22 cellular contexts compared by ENCODE assay signal in the genomic region with DNA sequence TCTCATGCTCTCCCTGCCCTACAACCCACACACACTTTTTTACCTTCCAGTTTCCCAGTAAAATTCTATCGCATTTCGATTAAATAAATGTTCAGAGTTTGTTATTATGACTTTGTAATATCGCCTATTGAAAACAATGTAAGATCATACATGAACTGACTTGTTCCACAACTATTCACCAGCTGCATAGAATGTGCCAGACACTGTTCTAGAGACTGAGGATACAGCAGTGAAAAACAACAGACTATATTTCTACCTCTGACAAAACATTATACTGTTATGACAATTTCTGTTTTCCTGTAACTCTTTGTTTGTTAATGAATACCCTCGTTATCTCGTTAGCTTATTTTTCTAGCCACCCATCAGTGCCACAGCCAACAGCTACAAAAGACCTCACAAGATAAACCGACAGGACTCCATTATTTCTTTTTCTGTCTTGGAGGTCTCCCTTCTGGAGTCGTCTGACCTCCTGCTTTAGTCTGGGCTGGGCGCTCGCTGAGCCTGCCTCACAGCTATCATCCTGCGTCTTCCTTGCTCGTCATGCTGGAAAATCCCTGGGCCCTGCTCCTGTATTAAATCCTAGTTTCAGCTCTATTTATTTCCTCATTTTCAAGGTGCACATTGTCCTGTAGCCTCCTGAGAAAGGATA.
A peak's percentile ranks its signal among the peaks of the same experiment; 100 is the strongest.
DNase-seq lines count a peak whose midpoint lies in the region; ATAC-seq and TF ChIP-seq lines count a peak whose summit lies in the region.
"Had no signal": no experiment of that assay in that cellular context is flagged by ENCODE, and none has a peak within 500 bp of the region (broad histone marks: within the 10 kb centered on the region; RNA-seq: fewer than 3 reads in every experiment).

No MANE protein-coding gene starts in this region.

- no peak overlapping the region for H2AK5ac ChIP-seq in neuronal stem cell (ENCODE audit: low read depth, low read length)

- H2BK15ac ChIP-seq in neuronal stem cell (ENCODE audit: low read length) = no peak overlapping the region

- H3K18ac ChIP-seq in neuronal stem cell (ENCODE audit: low read length) = no peak overlapping the region

- H3K9me3 Mint-ChIP-seq in GM23338 = no peaks in the 10 kb centered on the region
- no peaks in the 10 kb centered on the region for H3K9me3 Mint-ChIP-seq in stimulated activated memory B cell treated with anti-CD40 and anti-IgM and Interleukin-4, amounts not matched to agents 10 μg/mL and 1 μg/mL and 100 μg/mL, for 72 hours

- no peaks in the 10 kb centered on the region for H3K9me3 ChIP-seq in hepatocyte (ENCODE audit: low read depth)
- no peaks in the 10 kb centered on the region for H3K9me3 ChIP-seq in neuronal stem cell (replicated peaks in 1 of 2; ENCODE audit: control insufficient read depth in 2 of 2, insufficient read depth in 1 of 2, low read depth in 1 of 2, low read length in 2 of 2)
- H3K9me3 ChIP-seq: BLaER1 had no signal

- no peaks in the 10 kb centered on the region for H3K36me3 Mint-ChIP-seq in GM23338 (ENCODE audit: low read depth)
- H3K36me3 Mint-ChIP-seq in stimulated activated memory B cell treated with anti-CD40 and anti-IgM and Interleukin-4, amounts not matched to agents 10 μg/mL and 1 μg/mL and 100 μg/mL, for 72 hours = no peaks in the 10 kb centered on the region
- H3K36me3 Mint-ChIP-seq: CD4-positive, alpha-beta memory T cell had no signal

- ATAC-seq in GM23338 = peak; percentile 40; the same call in 2 of the 3 replicates
- ATAC-seq in HG03432 (IDR thresholded peaks at IDR 0.05; ENCODE audit: unreplicated experiment) = no peak
- no peak for ATAC-seq in stimulated activated memory B cell treated with anti-CD40 and anti-IgM and Interleukin-4, amounts not matched to agents 10 μg/mL and 1 μg/mL and 100 μg/mL, for 72 hours
- ATAC-seq: GM12878, HCT116 had no signal

- DNase-seq in GM23338 (ENCODE audit: low spot score) = no peak
- peak; percentile 15 for DNase-seq in astrocyte of the spinal cord (ENCODE audit: low read depth, low spot score)
- DNase-seq in hepatocyte (ENCODE audit: low spot score) = no peak
- DNase-seq in neuronal stem cell (ENCODE audit: low spot score) = no peak
- no peak for DNase-seq in T-helper 1 cell
- no peak for DNase-seq in NCI-H345 (lab: John Stamatoyannopoulos, UW)
- DNase-seq: CD4-positive, alpha-beta memory T cell; DMS153; GM23248; Kasumi-1; MM.1S; NCI-H1092 treated with DMSO at 0.1 percent for 48 hours; NCI-H146; NCI-H2081 treated with DMSO at 0.1 percent for 48 hours; NCI-H774; OCI-M1; SIG-M5 had no signal

- H3K9ac ChIP-seq in neuronal stem cell (ENCODE audit: low read depth, low read length, poor library complexity) = no peak overlapping the region
- H3K9ac ChIP-seq: BLaER1, GM23248 had no signal

- H3K27ac ChIP-seq in GM23338 (ENCODE audit: low read depth) (no peak overlapping the region), hepatocyte (peak overlapping the region; percentile 28), neuronal stem cell (replicated peaks; ENCODE audit: low read length) (no peak overlapping the region)
- H3K27ac ChIP-seq: BLaER1, GM23248 had no signal

- H3K4me3 Mint-ChIP-seq in GM23338 = no peak overlapping the region
- no peak overlapping the region for H3K4me3 Mint-ChIP-seq in stimulated activated memory B cell treated with anti-CD40 and anti-IgM and Interleukin-4, amounts not matched to agents 10 μg/mL and 1 μg/mL and 100 μg/mL, for 72 hours
- H3K4me3 Mint-ChIP-seq: CD4-positive, alpha-beta memory T cell had no signal

- H3K4me3 ChIP-seq in GM23338 (no peak overlapping the region), astrocyte of the spinal cord (ENCODE audit: low read depth, low read length) (no peak overlapping the region), hepatocyte (no peak overlapping the region), neuronal stem cell (ENCODE audit: low read length in 2 of 2) (no peak overlapping the region)
- H3K4me3 ChIP-seq: BLaER1, GM12878, GM23248 had no signal

- H3K9me2 ChIP-seq in GM23338 (ENCODE audit: insufficient read depth) (no peaks in the 10 kb centered on the region), hepatocyte (replicated peaks; ENCODE audit: insufficient read depth) (no peaks in the 10 kb centered on the region)

- peaks cover 6% of the 10 kb centered on the region; the same call in 2 of the 3 replicates for H3K4me1 Mint-ChIP-seq in GM23338
- no peaks in the 10 kb centered on the region for H3K4me1 Mint-ChIP-seq in stimulated activated memory B cell treated with anti-CD40 and anti-IgM and Interleukin-4, amounts not matched to agents 10 μg/mL and 1 μg/mL and 100 μg/mL, for 72 hours
- H3K4me1 Mint-ChIP-seq: CD4-positive, alpha-beta memory T cell had no signal

- H2AFZ ChIP-seq in GM23338 (no peak overlapping the region), hepatocyte (no peak overlapping the region), neuronal stem cell (ENCODE audit: low read length) (peak overlapping the region; percentile 14)
- H2AFZ ChIP-seq: GM23248 had no signal

- H3K27me3 Mint-ChIP-seq in GM23338 (ENCODE audit: insufficient read depth, low read depth, poor library complexity) = no peaks in the 10 kb centered on the region
- H3K27me3 Mint-ChIP-seq in stimulated activated memory B cell treated with anti-CD40 and anti-IgM and Interleukin-4, amounts not matched to agents 10 μg/mL and 1 μg/mL and 100 μg/mL, for 72 hours = no peaks in the 10 kb centered on the region
- H3K27me3 Mint-ChIP-seq: CD4-positive, alpha-beta memory T cell had no signal

- no peak overlapping the region for H2BK5ac ChIP-seq in neuronal stem cell (ENCODE audit: low read length)

- no peak overlapping the region for H4K8ac ChIP-seq in neuronal stem cell (ENCODE audit: low read depth, low read length)

- no peak overlapping the region for H3K4me2 ChIP-seq in GM23338
- H3K4me2 ChIP-seq in hepatocyte = no peak overlapping the region
- no peak overlapping the region for H3K4me2 ChIP-seq in neuronal stem cell (ENCODE audit: insufficient read depth, low read length, poor library complexity, severe bottlenecking)
- H3K4me2 ChIP-seq: BLaER1 had no signal

- no peak overlapping the region for H2BK12ac ChIP-seq in neuronal stem cell (ENCODE audit: low read length)

- no peak overlapping the region for H3K14ac ChIP-seq in neuronal stem cell (ENCODE audit: low read length)

- H4K91ac ChIP-seq in neuronal stem cell (ENCODE audit: low read depth, low read length, poor library complexity) = no peak overlapping the region

- no peaks in the 10 kb centered on the region for H3F3A ChIP-seq in GM23338 (replicated peaks; ENCODE audit: low read depth)

- H3K4ac ChIP-seq in neuronal stem cell (ENCODE audit: low read length) = no peak overlapping the region

- no peaks in the 10 kb centered on the region; the same call in 1 of the 2 replicates for H3K36me3 ChIP-seq in GM23338 (ENCODE audit: insufficient read depth)
- H3K36me3 ChIP-seq in hepatocyte (replicated peaks; ENCODE audit: insufficient read depth, low read depth) = no peaks in the 10 kb centered on the region
- no peaks in the 10 kb centered on the region for H3K36me3 ChIP-seq in neuronal stem cell (replicated peaks in 1 of 2; ENCODE audit: control insufficient read depth in 2 of 2, insufficient read depth in 2 of 2, low read length in 2 of 2)
- H3K36me3 ChIP-seq: BLaER1 had no signal

- in situ Hi-C loops in astrocyte of the spinal cord (cut with HindIII; ENCODE audit: low sequenced_read_pairs) = no loop called here

- TF ChIP-seq CTCF in GM23338 (conservative IDR thresholded peaks at IDR 0.05; ENCODE audit: low read depth in 2 of 2) (no peak), astrocyte of the spinal cord (IDR thresholded peaks at IDR 0.05; ENCODE audit: low read depth, low read length) (no peak), hepatocyte (IDR thresholded peaks at IDR 0.05; ENCODE audit: poor library complexity) (no peak)

- H2BK120ac ChIP-seq in neuronal stem cell (ENCODE audit: low read depth, low read length) = no peak overlapping the region

- H3K27me3 ChIP-seq in GM23338 (ENCODE audit: insufficient read depth) = no peaks in the 10 kb centered on the region
- no peaks in the 10 kb centered on the region for H3K27me3 ChIP-seq in hepatocyte
- no peaks in the 10 kb centered on the region for H3K27me3 ChIP-seq in neuronal stem cell (ENCODE audit: control insufficient read depth in 3 of 3, insufficient read depth in 3 of 3, low read depth in 1 of 3, low read length in 3 of 3)
- H3K27me3 ChIP-seq: BLaER1 had no signal

- no peaks in the 10 kb centered on the region for H4K20me1 ChIP-seq in GM23338 (replicated peaks; ENCODE audit: insufficient read depth)
- H4K20me1 ChIP-seq in hepatocyte (ENCODE audit: insufficient read depth, poor library complexity, severe bottlenecking) = no peaks in the 10 kb centered on the region
- H4K20me1 ChIP-seq: BLaER1 had no signal

- no peaks in the 10 kb centered on the region for H3K79me1 ChIP-seq in neuronal stem cell (ENCODE audit: low read depth, low read length)

- H3K27ac Mint-ChIP-seq in GM23338 = no peak overlapping the region
- no peak overlapping the region for H3K27ac Mint-ChIP-seq in stimulated activated memory B cell treated with anti-CD40 and anti-IgM and Interleukin-4, amounts not matched to agents 10 μg/mL and 1 μg/mL and 100 μg/mL, for 72 hours
- H3K27ac Mint-ChIP-seq: CD4-positive, alpha-beta memory T cell had no signal

- 75% methylated on average over 11 of the region's 11 CpGs for WGBS in hepatocyte (ENCODE audit: low lambda C conversion rate, missing lambda C conversion rate)
- WGBS in neuronal stem cell (ENCODE audit: extremely low coverage in 2 of 2, insufficient read length in 2 of 2, insufficient replicate concordance in 1 of 2), 2 donors = no CpG with 5 or more reads among the region's 11 CpGs

- H3K79me2 ChIP-seq in GM23338 (replicated peaks; ENCODE audit: insufficient read depth) (no peaks in the 10 kb centered on the region), hepatocyte (no peaks in the 10 kb centered on the region)

- H3K4me1 ChIP-seq in GM23338 (ENCODE audit: insufficient read depth) = no peaks in the 10 kb centered on the region
- H3K4me1 ChIP-seq in hepatocyte (ENCODE audit: insufficient read depth) = no peaks in the 10 kb centered on the region
- peaks cover 0 to 4% of the 10 kb centered on the region in 2 donors for H3K4me1 ChIP-seq in neuronal stem cell (ENCODE audit: control insufficient read depth in 2 of 2, insufficient read depth in 1 of 2, low read depth in 1 of 2, low read length in 2 of 2)
- H3K4me1 ChIP-seq: BLaER1 had no signal

- H3K23ac ChIP-seq in neuronal stem cell (ENCODE audit: low read depth, low read length, poor library complexity) = no peak overlapping the region

TF ChIP-seq in GM23338, 12 proteins besides CTCF, POLR2A, EP300 and RAD21 (continues in another document):
- TF ChIP-seq CREB1 (CRISPR knock-in tag; IDR thresholded peaks at IDR 0.05; ENCODE audit: low read depth) (no peak), ETS1 (IDR thresholded peaks at IDR 0.05) (no peak)
